Comparison of ENCODE assay signal across 10 cellular contexts in the genomic region with DNA sequence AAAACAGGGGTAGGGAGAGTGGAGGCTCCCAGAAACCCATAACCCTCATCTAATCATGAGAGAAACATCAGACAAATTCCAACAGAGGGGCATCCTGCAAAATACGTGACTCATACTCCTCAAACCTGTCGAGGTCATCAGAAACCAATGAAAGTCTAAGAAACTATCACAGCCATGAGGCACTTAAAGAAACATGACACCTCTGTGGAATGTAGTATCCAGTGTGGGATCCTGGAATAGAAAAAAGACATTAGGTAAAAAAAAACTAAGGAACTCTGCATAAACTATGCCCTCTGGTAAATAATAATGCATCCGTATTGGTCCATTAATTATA. TPM values are rescaled to one million over a fixed set of nuclear protein-coding genes. Genes with fewer than 3 reads are reported as not detected.
DNase-seq lines count a peak whose midpoint lies in the region; ATAC-seq and TF ChIP-seq lines count a peak whose summit lies in the region.
"Had no signal": no experiment of that assay in that cellular context is flagged by ENCODE, and none has a peak within 500 bp of the region (broad histone marks: within the 10 kb centered on the region; RNA-seq: fewer than 3 reads in every experiment).

No MANE protein-coding gene starts in this region.

- H2BK5ac ChIP-seq in IMR-90 (ENCODE audit: low read depth, low read length, poor library complexity, severe bottlenecking) (peak overlapping the region; percentile 66), mesenchymal stem cell (ENCODE audit: low read depth, low read length, poor library complexity, severe bottlenecking) (peak overlapping the region; percentile 98)

- H2AK9ac ChIP-seq in IMR-90 (replicated peaks; ENCODE audit: low read depth, low read length, poor library complexity) = no peak overlapping the region

- H3K23ac ChIP-seq in IMR-90 (ENCODE audit: low read depth, low read length) = no peak overlapping the region
- no peak overlapping the region for H3K23ac ChIP-seq in mesenchymal stem cell (ENCODE audit: low read length in 2 of 2)

- no peak overlapping the region for H4K5ac ChIP-seq in IMR-90 (ENCODE audit: low read depth, low read length)

- no CpG with 5 or more reads among the region's 3 CpGs for WGBS in IMR-90 (ENCODE audit: extremely low coverage in 2 of 2, insufficient read length in 1 of 2), 2 experiments
- 7% methylated on average over 2 of the region's 3 CpGs for WGBS in mesenchymal stem cell

- BruUV-seq in IMR-90 (replicated peaks; lab: Mats Ljungman, UMichigan) = no TSS peak

- TF ChIP-seq RAD21 in IMR-90 (IDR thresholded peaks at IDR 0.05; ENCODE audit: low read length) = no peak

- no peak overlapping the region for H2AFZ ChIP-seq in IMR-90 (replicated peaks; ENCODE audit: low read length, poor library complexity)
- peak overlapping the region; percentile 5 for H2AFZ ChIP-seq in mesenchymal stem cell (ENCODE audit: low read depth, low read length)

- H3K79me1 ChIP-seq in IMR-90 (ENCODE audit: low read depth in 1 of 2, low read length in 2 of 2) (no peaks in the 10 kb centered on the region), mesenchymal stem cell (replicated peaks; ENCODE audit: low read length, poor library complexity, severe bottlenecking) (no peaks in the 10 kb centered on the region)

- H4K91ac ChIP-seq in IMR-90 (ENCODE audit: insufficient read depth, low read depth, low read length) = no peak overlapping the region
- no peak overlapping the region for H4K91ac ChIP-seq in mesenchymal stem cell (ENCODE audit: low read length)

- ATAC-seq in IMR-90 (ENCODE audit: low read depth) = peak; percentile 83

- H4K8ac ChIP-seq in IMR-90 (ENCODE audit: low read depth in 2 of 2, low read length in 2 of 2) (no peak overlapping the region), mesenchymal stem cell (ENCODE audit: low read length) (no peak overlapping the region)

- H2AK5ac ChIP-seq in IMR-90 (ENCODE audit: low read depth, low read length) (peak overlapping the region; percentile 27; the same call in 1 of the 2 replicates), mesenchymal stem cell (ENCODE audit: low read length, severe bottlenecking) (no peak overlapping the region)

- POLR2A ChIA-PET in AG04450 (lab: Yijun Ruan, JAX) (no interaction called here), IMR-90 (lab: Charles Lee; ENCODE audit: unreplicated experiment) (no interaction called here)

- 0 out of 2 replicates have a peak overlapping the region, but pooled peaks have one; percentile 18 for H3K14ac ChIP-seq in IMR-90 (replicated peaks; ENCODE audit: low read depth, low read length)
- no peak overlapping the region for H3K14ac ChIP-seq in mesenchymal stem cell (ENCODE audit: low read length in 2 of 2)

- peak overlapping the region; percentile 12; the same call in 1 of the 2 replicates for H2BK120ac ChIP-seq in IMR-90 (ENCODE audit: low read depth, low read length)
- H2BK120ac ChIP-seq in mesenchymal stem cell (ENCODE audit: low read depth, low read length) = no peak overlapping the region

- H3K9ac ChIP-seq in IMR-90 (ENCODE audit: low read depth, low read length) (no peak overlapping the region), mesenchymal stem cell (ENCODE audit: low read length) (no peak overlapping the region)

- peak overlapping the region; percentile 52 for H3K27ac ChIP-seq in AG04450 (ENCODE audit: low read depth, low read length)
- no peak overlapping the region; the same call in 1 of the 2 replicates for H3K27ac ChIP-seq in IMR-90 (ENCODE audit: insufficient read depth, low read length)
- peak overlapping the region; percentile 99 for H3K27ac ChIP-seq in mesenchymal stem cell (ENCODE audit: low read length, poor library complexity, severe bottlenecking)
- H3K27ac ChIP-seq in caudate nucleus (ENCODE audit: low read depth, low read length) = no peak overlapping the region

- peaks cover 9% of the 10 kb centered on the region for H3K9me1 ChIP-seq in IMR-90 (ENCODE audit: insufficient read depth, low read length)

- no peaks in the 10 kb centered on the region for H4K20me1 ChIP-seq in IMR-90 (ENCODE audit: insufficient read depth, low read length)

- H2BK15ac ChIP-seq in IMR-90 (ENCODE audit: low read depth, low read length) = no peak overlapping the region
- H2BK15ac ChIP-seq in mesenchymal stem cell (ENCODE audit: low read depth, poor library complexity, severe bottlenecking) = no peak overlapping the region

- H3K56ac ChIP-seq in IMR-90 (ENCODE audit: extremely low read depth, insufficient read depth, low read length) = no peak overlapping the region

- peak overlapping the region; percentile 38; the same call in 1 of the 2 replicates for H2BK20ac ChIP-seq in IMR-90 (ENCODE audit: low read depth, low read length)

- TF ChIP-seq POLR2A in IMR-90 (IDR thresholded peaks at IDR 0.05; ENCODE audit: low read depth, low read length) = no peak

- H2BK12ac ChIP-seq in mesenchymal stem cell (ENCODE audit: low read length in 2 of 2) = no peak overlapping the region

- peak overlapping the region; percentile 30; the same call in 1 of the 2 replicates for H3K4ac ChIP-seq in IMR-90 (ENCODE audit: low read depth, low read length)
- H3K4ac ChIP-seq in mesenchymal stem cell (ENCODE audit: low read depth in 1 of 2, low read length in 2 of 2) = no peak overlapping the region

- H3K4me1 ChIP-seq in IMR-90 (ENCODE audit: control insufficient read depth, insufficient read depth, low read length) (peaks cover 10% of the 10 kb centered on the region), mesenchymal stem cell (ENCODE audit: control insufficient read depth, insufficient read depth, low read depth, low read length) (peaks cover 17% of the 10 kb centered on the region)

- H3K27me3 ChIP-seq in AG04450 (ENCODE audit: control insufficient read depth, insufficient read depth, low read length) (peaks cover 15% of the 10 kb centered on the region), IMR-90 (ENCODE audit: control insufficient read depth, insufficient read depth, low read length) (peaks cover 14% of the 10 kb centered on the region; the same call in 1 of the 2 replicates), mesenchymal stem cell (ENCODE audit: control insufficient read depth in 1 of 2, insufficient read depth in 1 of 2, low read length in 2 of 2) (peaks cover 0 to 23% of the 10 kb centered on the region in 2 experiments)

- H3K18ac ChIP-seq in IMR-90 (ENCODE audit: low read depth, low read length) = no peak overlapping the region
- H3K18ac ChIP-seq in mesenchymal stem cell (ENCODE audit: low read depth in 1 of 2, low read length in 2 of 2) = no peak overlapping the region

- CTCF ChIA-PET in AG04450 (lab: Charles Lee) (no interaction called here), IMR-90 (lab: Yijun Ruan, JAX) (no interaction called here)

- in situ Hi-C loops in IMR-90 (cut with MboI; ENCODE audit: low sequenced_read_pairs) = no loop called here

- peak overlapping the region; percentile 48; the same call in 1 of the 2 replicates for H3K4me2 ChIP-seq in IMR-90 (ENCODE audit: low read depth, low read length)
- peak overlapping the region; percentile 34 for H3K4me2 ChIP-seq in mesenchymal stem cell (ENCODE audit: low read length, poor library complexity, severe bottlenecking)

- DNase-seq in AG04450 (ENCODE audit: low read depth, low spot score) (peak; percentile 52), IMR-90 (peak; percentile 93), choroid plexus epithelial cell (ENCODE audit: low read depth) (peak; percentile 91), mesenchymal stem cell (peak; percentile 80), T-helper 9 cell (no peak), SKM-1 (lab: John Stamatoyannopoulos, UW; ENCODE audit: unreplicated experiment) (no peak), caudate nucleus (lab: John Stamatoyannopoulos, UW) (no peak)
- no peak for DNase-seq in NK-92 treated with Interleukin-12 subunit alpha and Interleukin-12 subunit beta, amount 100 ng/mL, for 24 hours (lab: John Stamatoyannopoulos, UW)
- DNase-seq: COR-L47 had no signal

- H3K4me3 ChIP-seq in AG04450 (ENCODE audit: low read depth, low read length) = no peak overlapping the region
- no peak overlapping the region for H3K4me3 ChIP-seq in IMR-90 (ENCODE audit: insufficient read depth, low read depth, low read length)
- H3K4me3 ChIP-seq in choroid plexus epithelial cell (ENCODE audit: low read depth, low read length) = no peak overlapping the region
- H3K4me3 ChIP-seq in mesenchymal stem cell (ENCODE audit: insufficient read depth in 1 of 2, low read depth in 1 of 2, low read length in 2 of 2) = no peak overlapping the region

- no peaks in the 10 kb centered on the region for H3K36me3 ChIP-seq in IMR-90 (ENCODE audit: control insufficient read depth, insufficient read depth, low read length)
- H3K36me3 ChIP-seq in mesenchymal stem cell (ENCODE audit: control insufficient read depth in 1 of 2, insufficient read depth in 2 of 2, low read depth in 1 of 2, low read length in 2 of 2) = peaks cover 0 to 3% of the 10 kb centered on the region in 2 experiments

- intact Hi-C loops in IMR-90 (cut with micrococcal nuclease) = no loop called here

- dilution Hi-C loops in IMR-90 (cut with HindIII; ENCODE audit: low sequenced_read_pairs, unreplicated experiment) = no loop called here

- no peaks in the 10 kb centered on the region for H3K9me3 ChIP-seq in AG04450 (ENCODE audit: control insufficient read depth, insufficient read depth, low read length)
- H3K9me3 ChIP-seq in IMR-90 (ENCODE audit: control insufficient read depth, insufficient read depth, low read length) = no peaks in the 10 kb centered on the region
- no peaks in the 10 kb centered on the region for H3K9me3 ChIP-seq in mesenchymal stem cell (ENCODE audit: control insufficient read depth, low read length)

- TF ChIP-seq CTCF in AG04450 (IDR thresholded peaks at IDR 0.05; ENCODE audit: low read depth, low read length) (no peak), IMR-90 (conservative IDR thresholded peaks at IDR 0.05; ENCODE audit: low read depth, low read length) (no peak), choroid plexus epithelial cell (conservative IDR thresholded peaks at IDR 0.05; ENCODE audit: low read depth, low read length) (no peak)

TF ChIP-seq in IMR-90, 13 proteins besides CTCF, POLR2A, EP300 and RAD21 (continues in another document):
- peak; percentile 77 for TF ChIP-seq FOS (IDR thresholded peaks at IDR 0.05; ENCODE audit: low read depth, low read length)

RNA-seq across cellular contexts. Expression of a gene that starts 16.4 kb away (rescaled TPM):
- polyA plus RNA-seq in AG04450 (2011; rRNA removed) (0.02 TPM in 1 of 2 replicates, not detected in the other), IMR-90 (2012; rRNA removed) (not detected in 2 replicates)
- not detected in 2 replicates for polyA minus RNA-seq in AG04450 (2011; rRNA and poly(A)+ RNA removed)
- total RNA-seq in IMR-90 (2012; rRNA removed) = not detected in 2 replicates
- not detected in 2 replicates for polyA plus RNA-seq in IMR-90 (2012; cell fraction: cytosol; rRNA removed)
- polyA plus RNA-seq in IMR-90 (2012; cell fraction: nucleus; rRNA removed; ENCODE audit: low replicate concordance) = 0.02 TPM in 1 of 2 replicates, not detected in the other
- polyA plus RNA-seq in mesenchymal stem cell (2013, experiment 1 of 2) = 0.01 TPM
- not detected for polyA plus RNA-seq in mesenchymal stem cell (2013, experiment 2 of 2)
- total RNA-seq: OCI-LY7 had no signal

RNA-seq across cellular contexts. Expression of a gene that starts 44.2 kb away (rescaled TPM):
- polyA plus RNA-seq in AG04450 (2011; rRNA removed) = not detected in 2 replicates
- polyA minus RNA-seq in AG04450 (2011; rRNA and poly(A)+ RNA removed) = not detected in 2 replicates
- not detected in 2 replicates for total RNA-seq in IMR-90 (2012; rRNA removed)
- not detected in 2 replicates for polyA plus RNA-seq in IMR-90 (2012; rRNA removed)
- not detected in 2 replicates for polyA plus RNA-seq in IMR-90 (2012; cell fraction: cytosol; rRNA removed)
- 0.13 TPM in 1 of 2 replicates, not detected in the other for polyA plus RNA-seq in IMR-90 (2012; cell fraction: nucleus; rRNA removed; ENCODE audit: low replicate concordance)
- 0.10 TPM for polyA plus RNA-seq in mesenchymal stem cell (2013, experiment 1 of 2)
- polyA plus RNA-seq in mesenchymal stem cell (2013, experiment 2 of 2) = 0.07 TPM

Comparison
In these comparisons a context has a peak if more than half of its experiments do, and no peak if none do; other contexts are left out.
1. DNase-seq: peak in AG04450 (single experiment), IMR-90 (single experiment), choroid plexus epithelial cell (single experiment) and mesenchymal stem cell (single experiment); none in T-helper 9 cell (single experiment), SKM-1 (single experiment), NK-92 treated with Interleukin-12 subunit alpha and Interleukin-12 subunit beta, amount 100 ng/mL, for 24 hours (single experiment) and caudate nucleus (0 of 61).
2. H3K27ac ChIP-seq: peak in AG04450 (single experiment) and mesenchymal stem cell (single experiment); none in IMR-90 (single experiment) and caudate nucleus (single experiment).